Comparison of ENCODE assay signal across 1 cellular context in genomic region chr6:20814494-20814893, GRCh38.
TF ChIP-seq lines count a peak whose summit lies in the region.

No MANE protein-coding gene starts in this region.

TF ChIP-seq in SK-N-SH, 30 proteins besides CTCF, POLR2A, EP300 and RAD21 (continued from another document):
- TF ChIP-seq ZBTB33 (IDR thresholded peaks at IDR 0.05; ENCODE audit: borderline replicate concordance, low read depth) (no peak), MXI1 (IDR thresholded peaks at IDR 0.05; ENCODE audit: low read depth, low read length) (no peak), JUND (IDR thresholded peaks at IDR 0.05) (no peak), YY1 (IDR thresholded peaks at IDR 0.05; ENCODE audit: low read depth) (no peak), RXRA (IDR thresholded peaks at IDR 0.05; ENCODE audit: borderline replicate concordance, low read depth) (no peak), TCF12 (IDR thresholded peaks at IDR 0.05) (no peak), ELF1 (IDR thresholded peaks at IDR 0.05) (no peak), PBX3 (IDR thresholded peaks at IDR 0.05) (no peak)
